Comparison of ENCODE assay signal across 18 cellular contexts in genomic region chr20:18749528-18749927, GRCh38.
DNase-seq lines count a peak whose midpoint lies in the region; ATAC-seq and TF ChIP-seq lines count a peak whose summit lies in the region.
"Had no signal": no experiment of that assay in that cellular context is flagged by ENCODE, and none has a peak within 500 bp of the region (broad histone marks: within the 10 kb centered on the region; RNA-seq: fewer than 3 reads in every experiment).

No MANE protein-coding gene starts in this region.

- H3K27me3 ChIP-seq in RWPE2 (ENCODE audit: insufficient read depth, poor library complexity, severe bottlenecking) (no peaks in the 10 kb centered on the region), neuronal stem cell (ENCODE audit: control insufficient read depth in 3 of 3, insufficient read depth in 3 of 3, low read depth in 1 of 3, low read length in 3 of 3) (no peaks in the 10 kb centered on the region), upper lobe of left lung (no peaks in the 10 kb centered on the region)
- H3K27me3 ChIP-seq: BLaER1 treated with 17β-estradiol and CSF1 and Interleukin-3, amounts not matched to agents 10 nM and 100 nM had no signal

- no peak overlapping the region for H3K27ac Mint-ChIP-seq in stimulated activated naive CD8-positive, alpha-beta T cell treated with anti-CD3 and anti-CD28 coated beads, Interleukin-15, amount 100 ng/mL, for 72 hours

- H2BK5ac ChIP-seq in neuronal stem cell (ENCODE audit: low read length) = no peak overlapping the region

- no peaks in the 10 kb centered on the region for H3K9me3 Mint-ChIP-seq in stimulated activated naive CD8-positive, alpha-beta T cell treated with anti-CD3 and anti-CD28 coated beads, Interleukin-15, amount 100 ng/mL, for 72 hours
- H3K9me3 Mint-ChIP-seq: CD8-positive, alpha-beta memory T cell; H9; IgD-negative memory B cell had no signal

- H4K91ac ChIP-seq in neuronal stem cell (ENCODE audit: low read depth, low read length, poor library complexity) = no peak overlapping the region

- H3K14ac ChIP-seq in neuronal stem cell (ENCODE audit: low read length) = no peak overlapping the region

- ATAC-seq in RWPE2 (ENCODE audit: low read depth) (0 out of 3 replicates have a peak, but pooled peaks have one; percentile 19), upper lobe of left lung (ENCODE audit: low FRiP score in 2 of 2) (peak; percentile 12 to 13), GM21381 (IDR thresholded peaks at IDR 0.05; ENCODE audit: unreplicated experiment) (no peak), GM18861 (IDR thresholded peaks at IDR 0.05; ENCODE audit: unreplicated experiment) (no peak)
- ATAC-seq in stimulated activated naive CD8-positive, alpha-beta T cell treated with anti-CD3 and anti-CD28 coated beads, Interleukin-15, amount 100 ng/mL, for 72 hours = no peak
- ATAC-seq: GM12878 had no signal

- no peak overlapping the region for H3K4me3 ChIP-seq in RWPE2 (ENCODE audit: severe bottlenecking)
- H3K4me3 ChIP-seq in neuronal stem cell (ENCODE audit: low read length in 2 of 2) = no peak overlapping the region
- H3K4me3 ChIP-seq in upper lobe of left lung = no peak overlapping the region
- H3K4me3 ChIP-seq: BLaER1 treated with 17β-estradiol and CSF1 and Interleukin-3, amounts not matched to agents 10 nM and 100 nM; GM12878 had no signal

- no peak overlapping the region for H4K8ac ChIP-seq in neuronal stem cell (ENCODE audit: low read depth, low read length)

- H3K4me3 Mint-ChIP-seq in stimulated activated naive CD8-positive, alpha-beta T cell treated with anti-CD3 and anti-CD28 coated beads, Interleukin-15, amount 100 ng/mL, for 72 hours = no peak overlapping the region
- H3K4me3 Mint-ChIP-seq: B cell; CD8-positive, alpha-beta memory T cell; H9; IgD-negative memory B cell had no signal

- no peak overlapping the region for H2AFZ ChIP-seq in neuronal stem cell (ENCODE audit: low read length)

- peak overlapping the region; percentile 47 for H3K23ac ChIP-seq in neuronal stem cell (ENCODE audit: low read depth, low read length, poor library complexity)

- H3K4ac ChIP-seq in neuronal stem cell (ENCODE audit: low read length) = no peak overlapping the region

- H3K9ac ChIP-seq in neuronal stem cell (ENCODE audit: low read depth, low read length, poor library complexity) = no peak overlapping the region
- H3K9ac ChIP-seq: BLaER1 treated with 17β-estradiol and CSF1 and Interleukin-3, amounts not matched to agents 10 nM and 100 nM had no signal

- DNase-seq in RWPE2 (ENCODE audit: low spot score) = no peak
- DNase-seq in neuronal stem cell (ENCODE audit: low spot score) = no peak
- DNase-seq in upper lobe of left lung = no peak
- DNase-seq in activated naive CD4-positive, alpha-beta T cell treated with Interleukin-2 at 50 U/mL for 16 hours = no peak
- DNase-seq in stimulated activated naive CD8-positive, alpha-beta T cell treated with anti-CD3 and anti-CD28 coated beads, Interleukin-15, amount 100 ng/mL, for 72 hours = no peak
- DNase-seq: CD8-positive, alpha-beta memory T cell; COR-L47; DMS53; DND-41; EL; H9 had no signal

- no peak for TF ChIP-seq POLR2A in upper lobe of left lung (IDR thresholded peaks at IDR 0.05)

- H3K18ac ChIP-seq in neuronal stem cell (ENCODE audit: low read length) = peak overlapping the region; percentile 58

- no peak for TF ChIP-seq EP300 in upper lobe of left lung (IDR thresholded peaks at IDR 0.05)

- H3K27me3 Mint-ChIP-seq in stimulated activated naive CD8-positive, alpha-beta T cell treated with anti-CD3 and anti-CD28 coated beads, Interleukin-15, amount 100 ng/mL, for 72 hours = no peaks in the 10 kb centered on the region
- H3K27me3 Mint-ChIP-seq: B cell; CD8-positive, alpha-beta memory T cell; IgD-negative memory B cell had no signal

- no peaks in the 10 kb centered on the region for H3K4me1 ChIP-seq in RWPE2 (ENCODE audit: insufficient read depth, poor library complexity, severe bottlenecking)
- H3K4me1 ChIP-seq in neuronal stem cell (ENCODE audit: control insufficient read depth in 2 of 2, insufficient read depth in 1 of 2, low read depth in 1 of 2, low read length in 2 of 2) = peaks cover 10 to 15% of the 10 kb centered on the region in 2 donors
- no peaks in the 10 kb centered on the region for H3K4me1 ChIP-seq in upper lobe of left lung

- TF ChIP-seq CTCF in RWPE2 (IDR thresholded peaks at IDR 0.05; ENCODE audit: poor library complexity, severe bottlenecking) (no peak), upper lobe of left lung (IDR thresholded peaks at IDR 0.05) (no peak)

- H3K79me1 ChIP-seq in neuronal stem cell (ENCODE audit: low read depth, low read length) = peaks cover 3% of the 10 kb centered on the region

- no peak overlapping the region for H2BK12ac ChIP-seq in neuronal stem cell (ENCODE audit: low read length)

- no CpG with 5 or more reads among the region's 7 CpGs for WGBS in neuronal stem cell (ENCODE audit: extremely low coverage in 2 of 2, insufficient read length in 2 of 2, insufficient replicate concordance in 1 of 2), 2 donors
- WGBS in upper lobe of left lung, 2 donors = 85 to 100% methylated on average over 7 of the region's 7 CpGs

- H3K4me2 ChIP-seq in neuronal stem cell (ENCODE audit: insufficient read depth, low read length, poor library complexity, severe bottlenecking) = no peak overlapping the region
- H3K4me2 ChIP-seq: BLaER1 treated with 17β-estradiol and CSF1 and Interleukin-3, amounts not matched to agents 10 nM and 100 nM had no signal

- H3K4me1 Mint-ChIP-seq in stimulated activated naive CD8-positive, alpha-beta T cell treated with anti-CD3 and anti-CD28 coated beads, Interleukin-15, amount 100 ng/mL, for 72 hours = peaks cover 17% of the 10 kb centered on the region

- H3K36me3 ChIP-seq in RWPE2 (ENCODE audit: low read depth) (no peaks in the 10 kb centered on the region), neuronal stem cell (replicated peaks in 1 of 2; ENCODE audit: control insufficient read depth in 2 of 2, insufficient read depth in 2 of 2, low read length in 2 of 2) (peaks cover 4 to 16% of the 10 kb centered on the region in 2 donors), upper lobe of left lung (peaks cover 0 to 10% (median 7%) of the 10 kb centered on the region in 4 donors)
- H3K36me3 ChIP-seq: BLaER1 treated with 17β-estradiol and CSF1 and Interleukin-3, amounts not matched to agents 10 nM and 100 nM had no signal

- no peak overlapping the region for H2BK120ac ChIP-seq in neuronal stem cell (ENCODE audit: low read depth, low read length)

- H3K27ac ChIP-seq in RWPE2 (ENCODE audit: poor library complexity, severe bottlenecking) (no peak overlapping the region), cingulate gyrus (ENCODE audit: low read depth, low read length) (peak overlapping the region; percentile 19), neuronal stem cell (replicated peaks; ENCODE audit: low read length) (no peak overlapping the region), upper lobe of left lung (no peak overlapping the region)
- H3K27ac ChIP-seq: BLaER1 treated with 17β-estradiol and CSF1 and Interleukin-3, amounts not matched to agents 10 nM and 100 nM had no signal

- H3K9me3 ChIP-seq in RWPE2 (ENCODE audit: severe bottlenecking) = no peaks in the 10 kb centered on the region
- peaks cover 0 to 2% of the 10 kb centered on the region in 2 donors for H3K9me3 ChIP-seq in neuronal stem cell (replicated peaks in 1 of 2; ENCODE audit: control insufficient read depth in 2 of 2, insufficient read depth in 1 of 2, low read depth in 1 of 2, low read length in 2 of 2)
- H3K9me3 ChIP-seq in upper lobe of left lung = no peaks in the 10 kb centered on the region
- H3K9me3 ChIP-seq: BLaER1 treated with 17β-estradiol and CSF1 and Interleukin-3, amounts not matched to agents 10 nM and 100 nM had no signal

- H2AK5ac ChIP-seq in neuronal stem cell (ENCODE audit: low read depth, low read length) = peak overlapping the region; percentile 36

- no peak overlapping the region for H2BK15ac ChIP-seq in neuronal stem cell (ENCODE audit: low read length)

Comparison
In these comparisons a context has a peak if more than half of its experiments do, and no peak if none do; other contexts are left out.
1. ATAC-seq: peak in RWPE2 (single experiment) and upper lobe of left lung (2 of 2); none in GM21381 (single experiment), GM18861 (single experiment) and stimulated activated naive CD8-positive, alpha-beta T cell treated with anti-CD3 and anti-CD28 coated beads, Interleukin-15, amount 100 ng/mL, for 72 hours (single experiment).